ENCODE assay signal across 19 cellular contexts in the genomic region with DNA sequence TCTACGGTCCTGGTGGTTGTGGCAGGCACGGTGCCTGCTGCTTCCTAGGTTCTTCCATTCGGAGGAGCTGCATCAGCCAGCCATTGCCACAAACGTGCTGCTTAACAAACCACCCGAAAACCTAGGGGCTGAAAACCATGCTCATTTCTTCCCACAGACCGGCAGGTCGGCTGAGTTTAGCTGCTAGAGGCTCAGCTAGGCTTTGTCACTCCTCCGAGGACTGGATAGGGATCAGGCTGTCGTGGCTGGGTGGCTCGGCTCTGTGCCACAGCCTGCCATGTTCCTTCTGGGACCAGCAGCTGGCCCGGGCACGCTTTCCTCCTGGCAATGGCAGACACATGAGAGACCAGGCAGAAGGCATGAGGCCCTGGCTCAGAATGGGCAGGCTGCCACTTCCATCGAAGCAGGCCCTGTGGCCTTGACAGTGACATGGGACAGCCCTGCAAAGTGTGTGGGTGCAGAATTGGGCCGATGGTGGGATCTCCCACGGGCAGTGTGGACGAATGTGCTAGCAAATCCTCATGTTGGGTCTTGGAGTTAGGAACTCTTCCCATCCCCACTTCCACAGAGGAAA. TPM values are rescaled to one million over a fixed set of nuclear protein-coding genes. Genes with fewer than 3 reads are reported as not detected.
DNase-seq lines count a peak whose midpoint lies in the region; ATAC-seq and TF ChIP-seq lines count a peak whose summit lies in the region.
"Had no signal": no experiment of that assay in that cellular context is flagged by ENCODE, and none has a peak within 500 bp of the region (broad histone marks: within the 10 kb centered on the region; RNA-seq: fewer than 3 reads in every experiment).

No MANE protein-coding gene starts in this region.

- peaks cover 15% of the 10 kb centered on the region for H3K36me3 Mint-ChIP-seq in T-helper 17 cell (ENCODE audit: low read depth)
- H3K36me3 Mint-ChIP-seq in natural killer cell: peaks cover 21% of the 10 kb centered on the region

- no peak overlapping the region for H3K4me3 ChIP-seq in SK-N-MC
- no peak overlapping the region for H3K4me3 ChIP-seq in smooth muscle cell
- H3K4me3 ChIP-seq: upper lobe of right lung had no signal

- H3K4me3 Mint-ChIP-seq in T-helper 17 cell (no peak overlapping the region), natural killer cell (no peak overlapping the region)

- H3K79me2 ChIP-seq in smooth muscle cell (ENCODE audit: low read depth): no peaks in the 10 kb centered on the region

- peak overlapping the region; percentile 64 for H3K4me2 ChIP-seq in smooth muscle cell

- H3K9me3 Mint-ChIP-seq in natural killer cell: no peaks in the 10 kb centered on the region

- H3K27ac ChIP-seq in SK-N-MC (peak overlapping the region; percentile 70), smooth muscle cell (ENCODE audit: low read depth) (peak overlapping the region; percentile 36)
- H3K27ac ChIP-seq: upper lobe of right lung had no signal

- intact Hi-C loops in left ventricle myocardium superior (cut with micrococcal nuclease) (no loop called here), natural killer cell (cut with micrococcal nuclease) (no loop called here)

- H3K4me1 Mint-ChIP-seq in T-helper 17 cell (peaks cover 10% of the 10 kb centered on the region), natural killer cell (peaks cover 11 to 33% of the 10 kb centered on the region in 2 donors)

- H3K27me3 Mint-ChIP-seq in T-helper 17 cell: no peaks in the 10 kb centered on the region
- H3K27me3 Mint-ChIP-seq in natural killer cell (ENCODE audit: low read depth in 2 of 2): no peaks in the 10 kb centered on the region

- no peaks in the 10 kb centered on the region for H3F3A ChIP-seq in smooth muscle cell (ENCODE audit: low read depth)

- H3K27ac Mint-ChIP-seq in T-helper 17 cell (no peak overlapping the region), natural killer cell (no peak overlapping the region)

- no peak for ATAC-seq in activated CD4-positive, CD25-positive, alpha-beta regulatory T cell treated with anti-CD3 and anti-CD28 coated beads, Interleukin-2, amount 50 U/mL, for 24 hours
- ATAC-seq in left ventricle myocardium superior (peak; percentile 73), T-helper 17 cell (no peak), natural killer cell (no peak), HG02678 (IDR thresholded peaks at IDR 0.05; ENCODE audit: unreplicated experiment) (no peak)
- ATAC-seq: upper lobe of right lung had no signal

- H3K9me3 ChIP-seq in SK-N-MC (ENCODE audit: low read depth, low read length) (no peaks in the 10 kb centered on the region), smooth muscle cell (replicated peaks; ENCODE audit: low read depth) (no peaks in the 10 kb centered on the region), T-helper 17 cell (ENCODE audit: control insufficient read depth, low read length, poor library complexity, severe bottlenecking) (no peaks in the 10 kb centered on the region)
- H3K9me3 ChIP-seq: BE2C, upper lobe of right lung had no signal

- no peaks in the 10 kb centered on the region for H3K4me1 ChIP-seq in smooth muscle cell (ENCODE audit: low read depth)
- H3K4me1 ChIP-seq: upper lobe of right lung had no signal

- H3K27me3 ChIP-seq in smooth muscle cell (ENCODE audit: low read depth): no peaks in the 10 kb centered on the region
- H3K27me3 ChIP-seq: BE2C had no signal

- H3K9ac ChIP-seq in SK-N-MC (ENCODE audit: insufficient read length): no peak overlapping the region
- no peak overlapping the region for H3K9ac ChIP-seq in smooth muscle cell (ENCODE audit: low read depth)

- 76% methylated on average over 16 of the region's 16 CpGs for WGBS in smooth muscle cell (ENCODE audit: low lambda C conversion rate)

- H2AFZ ChIP-seq in smooth muscle cell (ENCODE audit: low read depth): peak overlapping the region; percentile 16

- peak; percentile 21 for DNase-seq in activated CD4-positive, CD25-positive, alpha-beta regulatory T cell treated with anti-CD3 and anti-CD28 coated beads, Interleukin-2, amount 50 U/mL, for 72 hours
- no peak for DNase-seq in SK-N-MC (ENCODE audit: low read depth, low spot score)
- DNase-seq in left ventricle myocardium superior: peak; percentile 68
- no peak for DNase-seq in smooth muscle cell (lab: John Stamatoyannopoulos, UW; ENCODE audit: unreplicated experiment)
- no peak for DNase-seq in T-helper 17 cell
- DNase-seq in natural killer cell: no peak
- DNase-seq: activated CD4-positive, alpha-beta T cell treated with anti-CD3 and anti-CD28 coated beads for 48 hours; activated CD8-positive, alpha-beta memory T cell treated with anti-CD3 and anti-CD28 coated beads, Interleukin-2, amount 50 U/mL, for 48 hours; BE2C; Calu3; NCI-H1105 treated with DMSO at 0.1 percent for 48 hours; NCI-H526; upper lobe of right lung had no signal

- no peaks in the 10 kb centered on the region for H3K36me3 ChIP-seq in SK-N-MC (ENCODE audit: insufficient read depth, low read length)
- no peaks in the 10 kb centered on the region for H3K36me3 ChIP-seq in smooth muscle cell (ENCODE audit: low read depth)
- H3K36me3 ChIP-seq: BE2C, upper lobe of right lung had no signal

- no peaks in the 10 kb centered on the region for H4K20me1 ChIP-seq in smooth muscle cell (ENCODE audit: low read depth)

- no peak for TF ChIP-seq CTCF in smooth muscle cell (IDR thresholded peaks at IDR 0.05; ENCODE audit: borderline replicate concordance, insufficient read depth, poor library complexity, severe bottlenecking)
- TF ChIP-seq CTCF in natural killer cell (IDR thresholded peaks at IDR 0.05): no peak

RNA-seq across cellular contexts. Expression of gene PARVG, which starts 20.9 kb away (rescaled TPM):
- 3.5 TPM for total RNA-seq in left ventricle myocardium superior
- 0.40 and 0.90 TPM in 2 replicates for total RNA-seq in smooth muscle cell
- polyA plus RNA-seq in smooth muscle cell: not detected in 2 replicates
- total RNA-seq in T-helper 17 cell: 10 to 100 TPM; 89.1 to 94.7 TPM
- total RNA-seq in natural killer cell: 100 to 1,000 TPM; 130 to 146 (median 131) TPM
- total RNA-seq: A172, Calu3, glomerular endothelial cell, LHCN-M2, pulmonary artery endothelial cell had no signal

Comparison
In these comparisons a context has a peak if more than half of its experiments do, and no peak if none do; other contexts are left out.
1. DNase-seq: peak in activated CD4-positive, CD25-positive, alpha-beta regulatory T cell treated with anti-CD3 and anti-CD28 coated beads, Interleukin-2, amount 50 U/mL, for 72 hours (single experiment) and left ventricle myocardium superior (single experiment); none in SK-N-MC (single experiment), smooth muscle cell (single experiment), T-helper 17 cell (0 of 3) and natural killer cell (single experiment).
2. RNA of gene PARVG, which starts 20.9 kb away (total RNA-seq): 130 to 146 TPM in natural killer cell and 89.1 to 94.7 TPM in T-helper 17 cell; 3.5 TPM in left ventricle myocardium superior (single experiment) and 0.40 to 0.90 TPM in smooth muscle cell; every median in the first group is over 10 times any median in the second.